In genomic region chr20:1274485-1275313, GRCh38 we compare ENCODE assay signal across 17 cellular contexts. TPM values are rescaled to one million over a fixed set of nuclear protein-coding genes. Genes with fewer than 3 reads are reported as not detected.
DNase-seq lines count a peak whose midpoint lies in the region; ATAC-seq and TF ChIP-seq lines count a peak whose summit lies in the region.
"Had no signal": no experiment of that assay in that cellular context is flagged by ENCODE, and none has a peak within 500 bp of the region (broad histone marks: within the 10 kb centered on the region; RNA-seq: fewer than 3 reads in every experiment).

No MANE protein-coding gene starts in this region.

- TF ChIP-seq EP300 in sigmoid colon (IDR thresholded peaks at IDR 0.05), result no peak

- TF ChIP-seq POLR2A in sigmoid colon (IDR thresholded peaks at IDR 0.05), result no peak

- H3K4me3 ChIP-seq in sigmoid colon, result no peak overlapping the region
- no peak overlapping the region for H3K4me3 ChIP-seq in left lung
- H3K4me3 ChIP-seq: body of pancreas, tibial nerve had no signal

- intact Hi-C loops in sigmoid colon (cut with DNase I), result no loop called here
- intact Hi-C loops in left lung (cut with DNase I), result no loop called here

- no peak overlapping the region for H3K27ac ChIP-seq in sigmoid colon
- no peak overlapping the region for H3K27ac ChIP-seq in left lung
- H3K27ac ChIP-seq: body of pancreas, tibial nerve had no signal

- ATAC-seq in left lung (no peak), HG03565 (IDR thresholded peaks at IDR 0.05; ENCODE audit: unreplicated experiment) (no peak), GM19035 (IDR thresholded peaks at IDR 0.05; ENCODE audit: unreplicated experiment) (no peak)
- ATAC-seq: activated CD4-positive, alpha-beta T cell treated with anti-CD3 and anti-CD28 coated beads for 36 hours; body of pancreas had no signal

- WGBS in sigmoid colon, 2 donors, result 75 to 89% methylated on average over 14 of the region's 14 CpGs

- no peaks in the 10 kb centered on the region for H3K9me3 ChIP-seq in sigmoid colon
- H3K9me3 ChIP-seq in left lung, result no peaks in the 10 kb centered on the region
- H3K9me3 ChIP-seq: body of pancreas, tibial nerve had no signal

- H3K27me3 ChIP-seq in sigmoid colon, result no peaks in the 10 kb centered on the region
- no peaks in the 10 kb centered on the region for H3K27me3 ChIP-seq in left lung
- H3K27me3 ChIP-seq: body of pancreas, tibial nerve had no signal

- TF ChIP-seq CTCF in sigmoid colon (IDR thresholded peaks at IDR 0.05), result no peak
- TF ChIP-seq CTCF in left lung (IDR thresholded peaks at IDR 0.05), result no peak

- no peaks in the 10 kb centered on the region for H3K4me1 ChIP-seq in sigmoid colon
- H3K4me1 ChIP-seq in left lung, result no peaks in the 10 kb centered on the region
- H3K4me1 ChIP-seq: body of pancreas, tibial nerve had no signal

- DNase-seq in NCI-H82 (lab: John Stamatoyannopoulos, UW), result peak; percentile 24
- no peak for DNase-seq in NCI-H82 treated with DMSO at 0.1 percent for 48 hours (lab: John Stamatoyannopoulos, UW; ENCODE audit: unreplicated experiment)
- peak; percentile 27 for DNase-seq in NCI-H187 treated with DMSO at 0.1 percent for 48 hours (lab: John Stamatoyannopoulos, UW)
- DNase-seq in SHP77 (lab: John Stamatoyannopoulos, UW), result peak; percentile 81 to 88
- DNase-seq in sigmoid colon, result peak; percentile 26
- DNase-seq in left lung, result no peak
- DNase-seq: ACHN; activated CD4-positive, alpha-beta T cell treated with anti-CD3 and anti-CD28 coated beads for 36 hours; body of pancreas; GOT3; nephron progenitor cell; T-helper 1 cell had no signal

- peaks cover 0 to 5% (median 0%) of the 10 kb centered on the region in 4 donors for H3K36me3 ChIP-seq in sigmoid colon
- no peaks in the 10 kb centered on the region for H3K36me3 ChIP-seq in left lung
- H3K36me3 ChIP-seq: tibial nerve had no signal

RNA-seq across cellular contexts. Expression of gene SNPH, which starts 8.6 kb away (rescaled TPM):
- total RNA-seq in sigmoid colon (10 to 100 TPM in 1 of 4 donors, 1 to 10 TPM in 3; 6.4 to 21.0 (median 8.9) TPM), left lung (1 to 10 TPM; 4.8 to 5.9 TPM)
- 1 to 10 TPM in 1 of 3 donors, under 1 TPM in 2; under 0.01 to 4.4 (median 0.23) TPM for polyA plus RNA-seq in sigmoid colon

RNA-seq across cellular contexts. Expression of gene RAD21L1, which starts 48.9 kb away (rescaled TPM):
- total RNA-seq in sigmoid colon (not detected), left lung (not detected)
- polyA plus RNA-seq in sigmoid colon, result not detected
- total RNA-seq: body of pancreas, glomerular endothelial cell, skeletal muscle tissue had no signal

RNA-seq across cellular contexts. Expression of gene SDCBP2, which starts 54.2 kb away (rescaled TPM):
- total RNA-seq in sigmoid colon, result 1 to 10 TPM; 1.1 to 3.6 (median 1.9) TPM
- 100 to 1,000 TPM; 229 to 724 (median 339) TPM for polyA plus RNA-seq in sigmoid colon
- total RNA-seq in left lung, result 10 to 100 TPM; 13.5 to 21.5 TPM

Comparison
In these comparisons a context has a peak if more than half of its experiments do, and no peak if none do; other contexts are left out.
1. DNase-seq: peak in NCI-H82 (single experiment), NCI-H187 treated with DMSO at 0.1 percent for 48 hours (single experiment), SHP77 (2 of 2) and sigmoid colon (single experiment); none in NCI-H82 treated with DMSO at 0.1 percent for 48 hours (single experiment) and left lung (0 of 2).